In the genomic region with DNA sequence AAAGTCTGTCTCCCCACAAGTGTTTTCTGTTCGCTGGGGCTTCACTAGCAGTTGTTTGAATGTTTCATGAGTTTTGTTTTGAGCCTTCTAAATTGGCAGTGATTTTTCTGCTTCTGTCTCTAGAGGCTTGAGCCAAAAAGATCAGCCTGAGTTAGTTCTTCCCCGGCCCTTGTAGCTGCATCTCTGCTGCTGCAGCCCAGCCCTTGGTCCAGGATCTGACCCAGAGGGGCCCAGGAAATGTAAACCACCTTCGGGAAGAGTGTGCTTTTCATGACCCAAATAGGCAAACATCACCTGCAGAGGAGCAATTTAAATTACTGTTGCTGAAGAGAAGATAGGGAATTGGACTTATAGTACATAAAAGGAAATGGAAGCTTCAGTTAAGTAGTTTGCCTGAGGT, we compare ENCODE assay signal across 25 cellular contexts.
"Had no signal": no experiment of that assay in that cellular context is flagged by ENCODE, and none has a peak within 500 bp of the region (broad histone marks: within the 10 kb centered on the region; RNA-seq: fewer than 3 reads in every experiment).

No MANE protein-coding gene starts in this region.

- H3K4me2 ChIP-seq: hepatocyte, smooth muscle cell had no signal

- H3K9me3 ChIP-seq: left ventricle myocardium inferior, mucosa of descending colon, pancreas, psoas muscle, right lobe of liver, tibial nerve, uterus had no signal

- H3K27ac ChIP-seq: hepatocyte, left ventricle myocardium inferior, pancreas, psoas muscle, right lobe of liver, tibial nerve, uterus had no signal

- H3K4me3 ChIP-seq: hepatocyte, left ventricle myocardium inferior, lung, mucosa of descending colon, pancreas, psoas muscle, right lobe of liver, smooth muscle cell, tibial nerve, uterus had no signal

- H3K27ac Mint-ChIP-seq: naive thymus-derived CD4-positive, alpha-beta T cell; natural killer cell treated with Interleukin-12 subunit alpha and Interleukin-12 subunit beta and Interleukin-15 and Interleukin-18, amount 100 ng/mL, for 72 hours; stimulated activated memory B cell treated with anti-CD40 and anti-IgM and Interleukin-4, amounts not matched to agents 10 μg/mL and 1 μg/mL and 100 μg/mL, for 72 hours; stimulated activated naive CD8-positive, alpha-beta T cell treated with anti-CD3 and anti-CD28 coated beads, Interleukin-15, amount 100 ng/mL, for 72 hours; type B pancreatic cell had no signal

- H3K4me1 ChIP-seq: psoas muscle, right lobe of liver, tibial nerve, uterus had no signal

- H3K27me3 Mint-ChIP-seq: stimulated activated naive CD8-positive, alpha-beta T cell treated with anti-CD3 and anti-CD28 coated beads, Interleukin-15, amount 100 ng/mL, for 72 hours; type B pancreatic cell had no signal

- H3K36me3 ChIP-seq: left ventricle myocardium inferior, pancreas, right lobe of liver, tibial nerve, uterus had no signal

- H3K4me3 Mint-ChIP-seq: naive thymus-derived CD4-positive, alpha-beta T cell; natural killer cell treated with Interleukin-12 subunit alpha and Interleukin-12 subunit beta and Interleukin-15 and Interleukin-18, amount 100 ng/mL, for 72 hours; stimulated activated memory B cell treated with anti-CD40 and anti-IgM and Interleukin-4, amounts not matched to agents 10 μg/mL and 1 μg/mL and 100 μg/mL, for 72 hours; stimulated activated naive CD8-positive, alpha-beta T cell treated with anti-CD3 and anti-CD28 coated beads, Interleukin-15, amount 100 ng/mL, for 72 hours; type B pancreatic cell had no signal

- H3K79me2 ChIP-seq: hepatocyte had no signal

- DNase-seq: islet precursor cell; left ventricle myocardium inferior; mesendoderm; midbrain; mucosa of descending colon; naive thymus-derived CD4-positive, alpha-beta T cell; nucleus accumbens; pancreas; psoas muscle; right lobe of liver; stimulated activated CD4-positive, alpha-beta T cell treated with anti-CD3 and anti-CD28 coated beads, Interleukin-1b, Interleukin-23, amount 100 ng/mL, for 48 hours; stimulated activated CD4-positive, alpha-beta T cell treated with anti-CD3 and anti-CD28 coated beads, Interleukin-2, amount 100 ng/mL, for 48 hours; stimulated activated CD4-positive, alpha-beta T cell treated with anti-CD3 and anti-CD28 coated beads, Interleukin-4, amount 100 ng/mL, for 4 hours; stimulated activated CD8-positive, alpha-beta memory T cell treated with anti-CD3 and anti-CD28 coated beads, Interleukin-4, amount 100 ng/mL, for 48 hours; stimulated activated naive CD4-positive, alpha-beta T cell treated with Interleukin-2 at 50 U/mL for 16 hours; stimulated activated naive CD8-positive, alpha-beta T cell treated with anti-CD3 and anti-CD28 coated beads, Interleukin-15, amount 100 ng/mL, for 72 hours; substantia nigra; uterus had no signal

- H3K36me3 Mint-ChIP-seq: naive thymus-derived CD4-positive, alpha-beta T cell; natural killer cell treated with Interleukin-12 subunit alpha and Interleukin-12 subunit beta and Interleukin-15 and Interleukin-18, amount 100 ng/mL, for 72 hours; stimulated activated memory B cell treated with anti-CD40 and anti-IgM and Interleukin-4, amounts not matched to agents 10 μg/mL and 1 μg/mL and 100 μg/mL, for 72 hours; type B pancreatic cell had no signal

- H2AFZ ChIP-seq: hepatocyte had no signal

- H3K27me3 ChIP-seq: hepatocyte, pancreas, right lobe of liver, tibial nerve, uterus had no signal

- H3K9me3 Mint-ChIP-seq: naive thymus-derived CD4-positive, alpha-beta T cell; natural killer cell treated with Interleukin-12 subunit alpha and Interleukin-12 subunit beta and Interleukin-15 and Interleukin-18, amount 100 ng/mL, for 72 hours; type B pancreatic cell had no signal

- ATAC-seq: mucosa of descending colon; naive thymus-derived CD4-positive, alpha-beta T cell; natural killer cell treated with Interleukin-12 subunit alpha and Interleukin-12 subunit beta and Interleukin-15 and Interleukin-18, amount 100 ng/mL, for 72 hours; pancreas; psoas muscle; right lobe of liver; stimulated activated memory B cell treated with anti-CD40 and anti-IgM and Interleukin-4, amounts not matched to agents 10 μg/mL and 1 μg/mL and 100 μg/mL, for 72 hours; stimulated activated naive CD8-positive, alpha-beta T cell treated with anti-CD3 and anti-CD28 coated beads, Interleukin-15, amount 100 ng/mL, for 72 hours had no signal
